Comparison of ENCODE assay signal across 22 cellular contexts in the genomic region with DNA sequence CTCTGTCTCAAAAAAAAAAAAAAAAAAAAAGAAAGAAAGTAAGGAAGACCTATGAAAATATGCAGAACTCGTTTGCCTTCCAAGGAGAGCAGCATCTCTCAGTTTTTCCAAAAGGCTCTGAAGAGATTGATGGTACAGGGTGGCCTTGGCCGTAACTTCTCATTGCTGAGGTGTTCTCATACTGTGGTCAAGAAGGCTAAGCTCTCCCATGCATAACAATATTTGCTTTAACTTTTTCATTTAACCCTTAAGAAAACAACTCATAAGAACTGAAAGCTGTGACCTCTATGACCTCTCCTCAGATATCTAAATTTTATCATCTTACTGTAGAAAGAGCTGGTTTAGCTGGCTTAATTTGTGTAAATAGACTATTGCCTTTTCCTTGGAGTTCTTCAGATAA. TPM values are rescaled to one million over a fixed set of nuclear protein-coding genes. Genes with fewer than 3 reads are reported as not detected.
"Had no signal": no experiment of that assay in that cellular context is flagged by ENCODE, and none has a peak within 500 bp of the region (broad histone marks: within the 10 kb centered on the region; RNA-seq: fewer than 3 reads in every experiment).

No MANE protein-coding gene starts in this region.

- H3K4me3 ChIP-seq: breast epithelium, colonic mucosa, dorsolateral prefrontal cortex, esophagus muscularis mucosa, hepatocyte, left lung, lung, tibial artery had no signal

- H3K36me3 Mint-ChIP-seq: activated CD4-positive, alpha-beta memory T cell treated with anti-CD3 and anti-CD28 coated beads for 36 hours; activated naive CD8-positive, alpha-beta T cell treated with anti-CD3 and anti-CD28 coated beads for 36 hours; naive thymus-derived CD4-positive, alpha-beta T cell had no signal

- H3K79me2 ChIP-seq: hepatocyte had no signal

- H3K4me1 ChIP-seq: breast epithelium, colonic mucosa, esophagus muscularis mucosa, left lung, tibial artery had no signal

- H3K9me3 ChIP-seq: breast epithelium, colonic mucosa, esophagus muscularis mucosa, left lung, tibial artery had no signal

- H2AFZ ChIP-seq: hepatocyte had no signal

- H3K27me3 ChIP-seq: breast epithelium, colonic mucosa, hepatocyte, left lung, tibial artery had no signal

- H3K4me2 ChIP-seq: hepatocyte had no signal

- DNase-seq: activated CD4-positive, alpha-beta memory T cell treated with anti-CD3 and anti-CD28 coated beads for 36 hours; activated CD4-positive, alpha-beta T cell treated with anti-CD3 and anti-CD28 coated beads for 48 hours; activated naive CD4-positive, alpha-beta T cell treated with Interleukin-2 at 50 U/mL for 16 hours; activated naive CD8-positive, alpha-beta T cell treated with anti-CD3 and anti-CD28 coated beads for 36 hours; activated T-cell treated with anti-CD3 and anti-CD28 coated beads, Interleukin-2, amount 50 U/mL, for 48 hours; amniotic stem cell; colonic mucosa; dorsolateral prefrontal cortex; glutamatergic neuron; kidney glomerular epithelial cell; left lung; naive thymus-derived CD4-positive, alpha-beta T cell; occipital lobe; stimulated activated CD4-positive, alpha-beta T cell treated with anti-CD3 and anti-CD28 coated beads, Interleukin-4, amount 100 ng/mL, for 4 hours; tibial artery had no signal

- H3K9me3 Mint-ChIP-seq: activated CD4-positive, alpha-beta memory T cell treated with anti-CD3 and anti-CD28 coated beads for 36 hours; central memory CD8-positive, alpha-beta T cell; neural crest cell had no signal

- H3K4me3 Mint-ChIP-seq: activated CD4-positive, alpha-beta memory T cell treated with anti-CD3 and anti-CD28 coated beads for 36 hours; activated naive CD8-positive, alpha-beta T cell treated with anti-CD3 and anti-CD28 coated beads for 36 hours; central memory CD8-positive, alpha-beta T cell; naive thymus-derived CD4-positive, alpha-beta T cell; neural crest cell; stimulated activated naive CD8-positive, alpha-beta T cell treated with anti-CD3 and anti-CD28 coated beads, Interleukin-15, Interleukin-2, amounts not matched to agents 100 ng/mL and 50 ng/mL, for 24 hours had no signal

- H3K36me3 ChIP-seq: breast epithelium, colonic mucosa, esophagus muscularis mucosa, left lung, tibial artery had no signal

- H3K27me3 Mint-ChIP-seq: activated naive CD8-positive, alpha-beta T cell treated with anti-CD3 and anti-CD28 coated beads for 36 hours; stimulated activated naive CD8-positive, alpha-beta T cell treated with anti-CD3 and anti-CD28 coated beads, Interleukin-15, Interleukin-2, amounts not matched to agents 100 ng/mL and 50 ng/mL, for 24 hours had no signal

- H3K27ac ChIP-seq: breast epithelium, colonic mucosa, dorsolateral prefrontal cortex, esophagus muscularis mucosa, left lung, tibial artery had no signal

- ATAC-seq: left lung; naive thymus-derived CD4-positive, alpha-beta T cell had no signal

- H3K27ac Mint-ChIP-seq: activated CD4-positive, alpha-beta memory T cell treated with anti-CD3 and anti-CD28 coated beads for 36 hours; activated naive CD8-positive, alpha-beta T cell treated with anti-CD3 and anti-CD28 coated beads for 36 hours; naive thymus-derived CD4-positive, alpha-beta T cell; stimulated activated naive CD8-positive, alpha-beta T cell treated with anti-CD3 and anti-CD28 coated beads, Interleukin-15, Interleukin-2, amounts not matched to agents 100 ng/mL and 50 ng/mL, for 24 hours had no signal

- H3K4me1 Mint-ChIP-seq: activated naive CD8-positive, alpha-beta T cell treated with anti-CD3 and anti-CD28 coated beads for 36 hours; central memory CD8-positive, alpha-beta T cell; naive thymus-derived CD4-positive, alpha-beta T cell; neural crest cell had no signal

RNA-seq across cellular contexts. Expression of gene GATA6, which starts 37.1 kb away (rescaled TPM):
- total RNA-seq: activated naive CD8-positive, alpha-beta T cell treated with anti-CD3 and anti-CD28 coated beads for 36 hours; neural crest cell had no signal
